1 cellular context compared by ENCODE assay signal in genomic region chr19:52601025-52601973, GRCh38.
TF ChIP-seq lines count a peak whose summit lies in the region.

No MANE protein-coding gene starts in this region.

TF ChIP-seq in H1, 55 proteins besides CTCF, POLR2A, EP300 and RAD21:
- TF ChIP-seq ATF3 (IDR thresholded peaks at IDR 0.05; ENCODE audit: insufficient read depth, low read depth, low read length) = no peak
- no peak for TF ChIP-seq CBX5 (IDR thresholded peaks at IDR 0.05; ENCODE audit: low read depth, low read length)
- TF ChIP-seq SIX5 (IDR thresholded peaks at IDR 0.05; ENCODE audit: low read depth, low read length) = no peak
- TF ChIP-seq RBBP5 (IDR thresholded peaks at IDR 0.05; ENCODE audit: borderline replicate concordance, low read depth, low read length) = 0 out of 2 replicates have a peak, but pooled peaks have one; percentile 23
- TF ChIP-seq E2F6 (IDR thresholded peaks at IDR 0.05) = peak; percentile 93
- TF ChIP-seq SP4 (IDR thresholded peaks at IDR 0.05; ENCODE audit: low read length) = no peak
- no peak for TF ChIP-seq HDAC6 (IDR thresholded peaks at IDR 0.05; ENCODE audit: low read depth, low read length)
- TF ChIP-seq ASH2L (IDR thresholded peaks at IDR 0.05; ENCODE audit: low read length) = no peak
- no peak for TF ChIP-seq HDAC2 (IDR thresholded peaks at IDR 0.05; ENCODE audit: borderline replicate concordance in 1 of 2, low read depth in 2 of 2, low read length in 2 of 2)
- TF ChIP-seq EGR1 (IDR thresholded peaks at IDR 0.05; ENCODE audit: borderline replicate concordance, low read depth, low read length) = no peak
- TF ChIP-seq KDM4A (IDR thresholded peaks at IDR 0.05; ENCODE audit: low read depth, low read length, severe bottlenecking) = peak; percentile 85
- no peak for TF ChIP-seq RFX5 (IDR thresholded peaks at IDR 0.05; ENCODE audit: borderline replicate concordance, low read depth, low read length)
- no peak for TF ChIP-seq CEBPB (IDR thresholded peaks at IDR 0.05; ENCODE audit: low read depth, low read length)
- no peak for TF ChIP-seq JUN (IDR thresholded peaks at IDR 0.05; ENCODE audit: low read depth, low read length)
- TF ChIP-seq MAFK (IDR thresholded peaks at IDR 0.05; ENCODE audit: low read depth, low read length) = no peak
- TF ChIP-seq SP2 (IDR thresholded peaks at IDR 0.05; ENCODE audit: low read length) = no peak
- no peak for TF ChIP-seq FOSL1 (IDR thresholded peaks at IDR 0.05; ENCODE audit: insufficient read depth, low read depth, low read length)
- no peak for TF ChIP-seq POU5F1 (IDR thresholded peaks at IDR 0.05; ENCODE audit: low read depth, low read length)
- peak; percentile 20 for TF ChIP-seq EZH2 (IDR thresholded peaks at IDR 0.05; ENCODE audit: low read depth, low read length, severe bottlenecking)
- no peak for TF ChIP-seq KDM5A (IDR thresholded peaks at IDR 0.05; ENCODE audit: low read length)
- TF ChIP-seq BRCA1 (IDR thresholded peaks at IDR 0.05; ENCODE audit: low read depth, low read length) = no peak
- no peak for TF ChIP-seq NANOG (IDR thresholded peaks at IDR 0.05; ENCODE audit: insufficient read depth, low read depth, low read length, poor library complexity, severe bottlenecking)
- no peak for TF ChIP-seq KDM1A (IDR thresholded peaks at IDR 0.05; ENCODE audit: borderline replicate concordance, low read length)
- TF ChIP-seq GABPA (IDR thresholded peaks at IDR 0.05; ENCODE audit: borderline replicate concordance, insufficient read depth, low read length) = no peak
- TF ChIP-seq CTBP2 (IDR thresholded peaks at IDR 0.05; ENCODE audit: borderline replicate concordance, insufficient read depth, insufficient read length, low read length) = no peak
- no peak for TF ChIP-seq TAF7 (optimal IDR thresholded peaks at IDR 0.05; ENCODE audit: borderline replicate concordance, low read depth, low read length)
- no peak for TF ChIP-seq ATF2 (IDR thresholded peaks at IDR 0.05; ENCODE audit: low read length)
- TF ChIP-seq TEAD4 (IDR thresholded peaks at IDR 0.05; ENCODE audit: low read depth, low read length) = no peak
- no peak for TF ChIP-seq ZNF274 (IDR thresholded peaks at IDR 0.05; ENCODE audit: borderline replicate concordance, extremely low read depth, low read length)
- TF ChIP-seq NRF1 (IDR thresholded peaks at IDR 0.05; ENCODE audit: low read depth, low read length) = no peak
- TF ChIP-seq SIN3A (conservative IDR thresholded peaks at IDR 0.05 in 1 of 2, IDR thresholded peaks at IDR 0.05 in 1 of 2; ENCODE audit: low read depth in 1 of 2, low read length in 2 of 2) = peak in 1 of 2 experiments; percentile 53; a peak in 1 of 4 replicates
- no peak for TF ChIP-seq GTF2F1 (IDR thresholded peaks at IDR 0.05; ENCODE audit: borderline replicate concordance, low read depth, low read length)
- TF ChIP-seq SIRT6 (IDR thresholded peaks at IDR 0.05; ENCODE audit: low read length) = no peak
- no peak for TF ChIP-seq SAP30 (IDR thresholded peaks at IDR 0.05; ENCODE audit: insufficient read depth, insufficient replicate concordance, low read length)
- no peak for TF ChIP-seq USF2 (IDR thresholded peaks at IDR 0.05; ENCODE audit: low read length)
- 0 out of 2 replicates have a peak, but pooled peaks have one; percentile 26 for TF ChIP-seq PHF8 (conservative IDR thresholded peaks at IDR 0.05; ENCODE audit: low read depth, low read length)
- TF ChIP-seq SRF (IDR thresholded peaks at IDR 0.05; ENCODE audit: low read depth, low read length) = no peak
- TF ChIP-seq RNF2 (IDR thresholded peaks at IDR 0.05; ENCODE audit: borderline replicate concordance, low read depth, low read length, missing control alignments, poor library complexity, severe bottlenecking) = no peak
- TF ChIP-seq BCL11A (IDR thresholded peaks at IDR 0.05; ENCODE audit: low read depth in 2 of 2, low read length in 2 of 2) = no peak
- peak; percentile 35; the same call in 1 of the 2 replicates for TF ChIP-seq TAF1 (IDR thresholded peaks at IDR 0.05; ENCODE audit: low read depth, low read length)
- TF ChIP-seq RXRA (IDR thresholded peaks at IDR 0.05; ENCODE audit: insufficient read depth, low read depth, low read length) = no peak
- no peak; the same call in 1 of the 2 replicates for TF ChIP-seq POLR2AphosphoS5 (IDR thresholded peaks at IDR 0.05; ENCODE audit: low read depth, low read length)
- 0 out of 2 replicates have a peak, but pooled peaks have one; percentile 19 for TF ChIP-seq JUND (IDR thresholded peaks at IDR 0.05; ENCODE audit: low read length)
- TF ChIP-seq SUZ12 (IDR thresholded peaks at IDR 0.05; ENCODE audit: low read length) = no peak
- TF ChIP-seq YY1 (IDR thresholded peaks at IDR 0.05; ENCODE audit: low read depth, low read length) = no peak
- TF ChIP-seq CHD2 (IDR thresholded peaks at IDR 0.05; ENCODE audit: low read length) = no peak
- TF ChIP-seq SP1 (IDR thresholded peaks at IDR 0.05; ENCODE audit: low read depth, low read length) = 0 out of 2 replicates have a peak, but pooled peaks have one; percentile 26
- TF ChIP-seq CHD1 (IDR thresholded peaks at IDR 0.05; ENCODE audit: low read depth, low read length) = no peak
- TF ChIP-seq BACH1 (IDR thresholded peaks at IDR 0.05; ENCODE audit: low read length) = no peak
- TF ChIP-seq CBX8 (IDR thresholded peaks at IDR 0.05; ENCODE audit: borderline replicate concordance, low read depth, low read length) = no peak
- TF ChIP-seq CHD7 (IDR thresholded peaks at IDR 0.05; ENCODE audit: insufficient replicate concordance, low read length) = no peak
- peak; percentile 33; the same call in 1 of the 2 replicates for TF ChIP-seq MAX (IDR thresholded peaks at IDR 0.05)
- TF ChIP-seq TCF12 (IDR thresholded peaks at IDR 0.05; ENCODE audit: low read depth, low read length) = no peak
- no peak; the same call in 1 of the 2 replicates for TF ChIP-seq CREB1 (IDR thresholded peaks at IDR 0.05)
- TF ChIP-seq TBP (IDR thresholded peaks at IDR 0.05; ENCODE audit: low read depth, low read length) = no peak
